ENCODE assay signal across 19 cellular contexts in genomic region chr16:14172200-14172805, GRCh38.
A peak's percentile ranks its signal among the peaks of the same experiment; 100 is the strongest.
DNase-seq lines count a peak whose midpoint lies in the region; ATAC-seq, FAIRE-seq and TF ChIP-seq lines count a peak whose summit lies in the region.
"Had no signal": no experiment of that assay in that cellular context is flagged by ENCODE, and none has a peak within 500 bp of the region (broad histone marks: within the 10 kb centered on the region; RNA-seq: fewer than 3 reads in every experiment).

No MANE protein-coding gene starts in this region.

- no peak overlapping the region for H3K4me3 ChIP-seq in A549
- no peak overlapping the region for H3K4me3 ChIP-seq in GM23248
- no peak overlapping the region for H3K4me3 ChIP-seq in fibroblast of villous mesenchyme (ENCODE audit: low read depth, low read length)
- no peak overlapping the region for H3K4me3 ChIP-seq in upper lobe of right lung
- H3K4me3 ChIP-seq: GM12878, neural progenitor cell, SK-N-MC had no signal

- H4K20me1 ChIP-seq in GM23248 (ENCODE audit: insufficient read depth): no peaks in the 10 kb centered on the region

- in situ Hi-C loops in GM23248 (cut with MboI): no loop called here

- ATAC-seq in A549 (no peak), upper lobe of right lung (no peak)
- ATAC-seq: GM12878, left cardiac atrium had no signal

- DNase-seq in A549 (ENCODE audit: low read depth in 1 of 2, low spot score in 1 of 2): no peak
- peak; percentile 67 for DNase-seq in GM23248
- peak; percentile 93 for DNase-seq in amniotic epithelial cell (ENCODE audit: low read depth)
- peak; percentile 93 for DNase-seq in fibroblast of villous mesenchyme (ENCODE audit: low read depth)
- DNase-seq in urothelium cell line (ENCODE audit: low spot score): no peak
- no peak for DNase-seq in NCI-H1436 (lab: John Stamatoyannopoulos, UW)
- no peak for DNase-seq in stimulated activated CD4-positive, alpha-beta T cell treated with anti-CD3 and anti-CD28 coated beads, Interleukin-15, amount 100 ng/mL, for 24 hours
- no peak for DNase-seq in upper lobe of right lung
- DNase-seq: activated CD4-positive, alpha-beta T cell treated with anti-CD3 and anti-CD28 coated beads, Interleukin-2, amount 10 ng/mL, durations not matched to agents 24 days and 14 days; activated CD8-positive, alpha-beta memory T cell treated with anti-CD3 and anti-CD28 coated beads, Interleukin-2, amount 50 U/mL, for 48 hours; activated gamma-delta T cell; anterior cingulate cortex; COR-L47; cortex of kidney; left cardiac atrium; NCI-H2081 treated with DMSO at 0.1 percent for 48 hours had no signal

- CTCF ChIA-PET in A549 (lab: Yijun Ruan, JAX): interaction anchor here (1.3 kb wide), 1 partner anchor 249 kb away, joined by 4 read pairs; no protein-coding TSS in a partner anchor

- H3K79me2 ChIP-seq in GM23248 (ENCODE audit: insufficient read depth): no peaks in the 10 kb centered on the region

- no peak for TF ChIP-seq POLR2A in A549 (IDR thresholded peaks at IDR 0.05; ENCODE audit: low read length)

- no peak overlapping the region for H3K4me2 ChIP-seq in A549
- no peak overlapping the region for H3K4me2 ChIP-seq in GM23248 (ENCODE audit: unreplicated experiment)
- H3K4me2 ChIP-seq: neural progenitor cell had no signal

- H3K27ac ChIP-seq in A549 (no peak overlapping the region), GM23248 (no peak overlapping the region), upper lobe of right lung (no peak overlapping the region)
- H3K27ac ChIP-seq: neural progenitor cell had no signal

- 81% methylated on average over 3 of the region's 3 CpGs for WGBS in A549 (ENCODE audit: missing lambda C conversion rate)
- 88 to 94% methylated on average over 3 of the region's 3 CpGs for WGBS in GM23248 (ENCODE audit: low coverage in 1 of 2, low lambda C conversion rate in 2 of 2, missing lambda C conversion rate in 2 of 2), 2 experiments

- H3K36me3 ChIP-seq in GM23248 (ENCODE audit: low read depth) (0 out of 2 replicates have a peak, but pooled peaks cover 3% of the 10 kb centered on the region), upper lobe of right lung (no peaks in the 10 kb centered on the region)
- H3K36me3 ChIP-seq: neural progenitor cell had no signal

- H2AFZ ChIP-seq in GM23248: no peak overlapping the region
- H2AFZ ChIP-seq: neural progenitor cell had no signal

- POLR2A ChIA-PET in A549 (lab: Yijun Ruan, JAX): no interaction called here

- H3K27me3 ChIP-seq in GM23248 (replicated peaks; ENCODE audit: insufficient read depth) (no peaks in the 10 kb centered on the region), upper lobe of right lung (no peaks in the 10 kb centered on the region)
- H3K27me3 ChIP-seq: neural progenitor cell had no signal

- no peak for TF ChIP-seq RAD21 in A549 (conservative IDR thresholded peaks at IDR 0.05 in 1 of 2, IDR thresholded peaks at IDR 0.05 in 1 of 2)

- no peaks in the 10 kb centered on the region for H3K9me2 ChIP-seq in GM23248 (ENCODE audit: insufficient read depth)

- TF ChIP-seq EP300 in A549 (IDR thresholded peaks at IDR 0.05): no peak

- TF ChIP-seq CTCF in A549 (IDR thresholded peaks at IDR 0.05) (no peak), fibroblast of villous mesenchyme (IDR thresholded peaks at IDR 0.05; ENCODE audit: insufficient read depth, low read depth, low read length) (no peak), upper lobe of right lung (IDR thresholded peaks at IDR 0.05) (no peak)

- H3K9me3 ChIP-seq in A549: 0 out of 3 replicates have a peak, but pooled peaks cover 4% of the 10 kb centered on the region
- H3K9me3 ChIP-seq in GM23248 (ENCODE audit: low read depth): no peaks in the 10 kb centered on the region
- H3K9me3 ChIP-seq in upper lobe of right lung: no peaks in the 10 kb centered on the region

- FAIRE-seq in A549 (lab: Jason Lieb, UNC) (no peak), urothelium cell line (lab: Jason Lieb, UNC) (no peak)
- FAIRE-seq: GM12878 had no signal

- intact Hi-C loops in upper lobe of right lung (cut with DNase I): no loop called here

- H3K4me1 ChIP-seq in A549 (no peaks in the 10 kb centered on the region), GM23248 (ENCODE audit: insufficient read depth) (peaks cover 5% of the 10 kb centered on the region; the same call in 1 of the 2 replicates), upper lobe of right lung (no peaks in the 10 kb centered on the region)
- H3K4me1 ChIP-seq: neural progenitor cell had no signal

- H3F3A ChIP-seq in GM23248 (ENCODE audit: insufficient read depth): no peaks in the 10 kb centered on the region

- H3K9ac ChIP-seq in GM23248: no peak overlapping the region
- H3K9ac ChIP-seq: neural progenitor cell had no signal

TF ChIP-seq in A549, 52 proteins besides CTCF, POLR2A, EP300 and RAD21:
- peak in 1 of 2 experiments; percentile 50; a peak in 1 of 4 replicates for TF ChIP-seq CEBPB (IDR thresholded peaks at IDR 0.05)
- TF ChIP-seq GATA3 (IDR thresholded peaks at IDR 0.05; ENCODE audit: borderline replicate concordance): no peak
- TF ChIP-seq KDM1A (IDR thresholded peaks at IDR 0.05; ENCODE audit: low read depth): peak; percentile 72; the same call in 1 of the 2 replicates

Comparison
In these comparisons a context has a peak if more than half of its experiments do, and no peak if none do; other contexts are left out.
1. DNase-seq: peak in GM23248 (single experiment), amniotic epithelial cell (single experiment) and fibroblast of villous mesenchyme (single experiment); none in A549 (0 of 2), urothelium cell line (single experiment), NCI-H1436 (single experiment), stimulated activated CD4-positive, alpha-beta T cell treated with anti-CD3 and anti-CD28 coated beads, Interleukin-15, amount 100 ng/mL, for 24 hours (single experiment) and upper lobe of right lung (single experiment).